In genomic region chr21:43345746-43346409, GRCh38 we compare ENCODE assay signal across 8 cellular contexts.
DNase-seq lines count a peak whose midpoint lies in the region; ATAC-seq and TF ChIP-seq lines count a peak whose summit lies in the region.

No MANE protein-coding gene starts in this region.

- CTCF ChIA-PET in OCI-LY7 (lab: Charles Lee; ENCODE audit: unreplicated experiment), result no interaction called here

- intact Hi-C loops in upper lobe of right lung (cut with DNase I) (no loop called here), OCI-LY7 (cut with micrococcal nuclease; ENCODE audit: unreplicated experiment) (no loop called here)

- H3K27ac ChIP-seq in upper lobe of right lung, result no peak overlapping the region
- no peak overlapping the region for H3K27ac ChIP-seq in caudate nucleus (ENCODE audit: low read depth, low read length)
- no peak overlapping the region for H3K27ac ChIP-seq in OCI-LY7 (ENCODE audit: low read depth, low read length, poor library complexity, severe bottlenecking)

- TF ChIP-seq CTCF in fibroblast of pulmonary artery (IDR thresholded peaks at IDR 0.05; ENCODE audit: low read length, missing control alignments) (no peak), upper lobe of right lung (IDR thresholded peaks at IDR 0.05) (no peak), OCI-LY7 (conservative IDR thresholded peaks at IDR 0.05; ENCODE audit: low read length) (no peak)

- H2AFZ ChIP-seq in OCI-LY7 (ENCODE audit: low read length), result no peak overlapping the region

- no TSS peak for BruUV-seq in OCI-LY7 (replicated peaks; lab: Mats Ljungman, UMichigan)

- H3K79me2 ChIP-seq in OCI-LY7 (ENCODE audit: insufficient read depth, low read depth, low read length), result no peaks in the 10 kb centered on the region

- H3K36me3 ChIP-seq in upper lobe of right lung (no peaks in the 10 kb centered on the region), OCI-LY7 (ENCODE audit: insufficient read depth, low read length) (no peaks in the 10 kb centered on the region)

- ATAC-seq in upper lobe of right lung (peak; percentile 5), GM19452 (IDR thresholded peaks at IDR 0.05; ENCODE audit: unreplicated experiment) (no peak)

- no peak overlapping the region for H3K4me2 ChIP-seq in OCI-LY7 (ENCODE audit: low read length)

- no peaks in the 10 kb centered on the region for H3K9me2 ChIP-seq in OCI-LY7 (ENCODE audit: insufficient read depth, low read length)

- H3K27me3 ChIP-seq in upper lobe of right lung, result no peaks in the 10 kb centered on the region

- H4K20me1 ChIP-seq in OCI-LY7 (ENCODE audit: insufficient read depth, low read length), result no peaks in the 10 kb centered on the region

- H3K9me3 ChIP-seq in upper lobe of right lung, result no peaks in the 10 kb centered on the region
- no peaks in the 10 kb centered on the region for H3K9me3 ChIP-seq in OCI-LY7 (ENCODE audit: low read length)

- H3K4me3 ChIP-seq in fibroblast of pulmonary artery (replicated peaks; ENCODE audit: low read depth, low read length) (no peak overlapping the region), upper lobe of right lung (no peak overlapping the region), OCI-LY7 (ENCODE audit: low read depth, low read length, poor library complexity, severe bottlenecking) (no peak overlapping the region)

- H3K4me1 ChIP-seq in upper lobe of right lung (peaks cover 31% of the 10 kb centered on the region), OCI-LY7 (ENCODE audit: insufficient read depth, low read length, poor library complexity, severe bottlenecking) (no peaks in the 10 kb centered on the region)

- peak in 2 of 3 donors; percentile 22 to 30 for DNase-seq in stimulated activated CD4-positive, alpha-beta T cell treated with anti-CD3 and anti-CD28 coated beads, Interleukin-12 subunit alpha, Interleukin-12 subunit beta, amount 100 ng/mL, for 48 hours (ENCODE audit: low read depth in 2 of 3, low spot score in 1 of 3)
- no peak for DNase-seq in stimulated activated CD4-positive, alpha-beta T cell treated with anti-CD3 and anti-CD28 coated beads, Interleukin-4, amount 100 ng/mL, for 4 hours
- peak; percentile 29 for DNase-seq in SK-N-DZ (ENCODE audit: low spot score)
- peak; percentile 96 for DNase-seq in fibroblast of pulmonary artery (ENCODE audit: low read depth)
- peak; percentile 79 for DNase-seq in upper lobe of right lung
- no peak for DNase-seq in caudate nucleus (lab: John Stamatoyannopoulos, UW)
- no peak for DNase-seq in OCI-LY7 (ENCODE audit: low spot score)

- POLR2A ChIA-PET in OCI-LY7 (lab: Charles Lee), result no interaction called here

Comparison
In these comparisons a context has a peak if more than half of its experiments do, and no peak if none do; other contexts are left out.
1. DNase-seq: peak in stimulated activated CD4-positive, alpha-beta T cell treated with anti-CD3 and anti-CD28 coated beads, Interleukin-12 subunit alpha, Interleukin-12 subunit beta, amount 100 ng/mL, for 48 hours (2 of 3), SK-N-DZ (single experiment), fibroblast of pulmonary artery (single experiment) and upper lobe of right lung (single experiment); none in stimulated activated CD4-positive, alpha-beta T cell treated with anti-CD3 and anti-CD28 coated beads, Interleukin-4, amount 100 ng/mL, for 4 hours (0 of 2), caudate nucleus (0 of 61) and OCI-LY7 (single experiment).